Comparison of ENCODE assay signal across 16 cellular contexts in the genomic region with DNA sequence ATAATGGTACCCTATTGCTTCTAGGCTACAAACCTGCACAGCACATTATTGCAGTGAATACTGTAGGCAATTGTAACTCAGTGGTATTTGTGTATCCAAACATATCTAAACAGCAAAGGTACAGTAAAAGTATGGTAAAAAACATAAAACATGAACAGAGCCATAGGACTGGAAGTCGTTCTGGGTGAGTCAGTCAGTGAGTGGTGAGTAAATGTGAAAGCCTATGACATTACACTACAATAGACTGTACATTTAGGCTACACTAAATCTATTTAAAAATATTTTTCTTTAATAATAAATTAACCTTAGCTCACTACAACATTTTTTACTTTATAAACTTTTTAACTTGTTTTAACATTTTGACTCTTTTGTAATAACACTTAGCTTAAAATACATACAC.
"Had no signal": no experiment of that assay in that cellular context is flagged by ENCODE, and none has a peak within 500 bp of the region (broad histone marks: within the 10 kb centered on the region; RNA-seq: fewer than 3 reads in every experiment).

No MANE protein-coding gene starts in this region.

- H3K4me3 ChIP-seq: right atrium auricular region, suprapubic skin had no signal

- H3K27me3 ChIP-seq: right atrium auricular region, suprapubic skin had no signal

- DNase-seq: activated CD4-positive, alpha-beta T cell treated with anti-CD3 and anti-CD28 coated beads, Interleukin-2, amount 50 U/mL, for 48 hours; activated CD4-positive, CD25-positive, alpha-beta regulatory T cell treated with anti-CD3 and anti-CD28 coated beads, Interleukin-2, amount 50 U/mL, for 72 hours; activated CD8-positive, alpha-beta memory T cell treated with anti-CD3 and anti-CD28 coated beads, Interleukin-2, amount 50 U/mL, for 4 hours; immature natural killer cell; occipital lobe; SK-N-SH; stimulated activated CD4-positive, alpha-beta T cell treated with anti-CD3 and anti-CD28 coated beads, Interleukin-4, amount 100 ng/mL, for 1 hour; stimulated activated naive CD4-positive, alpha-beta T cell treated with Interleukin-2 at 50 U/mL for 16 hours; T-helper 1 cell; T1000; trophoblast cell had no signal

- H3K4me3 Mint-ChIP-seq: immature natural killer cell, nephron had no signal

- H3K9ac ChIP-seq: SK-N-SH had no signal

- H3K36me3 ChIP-seq: right atrium auricular region, suprapubic skin had no signal

- H3K27ac Mint-ChIP-seq: immature natural killer cell, nephron, progenitor cell of endocrine pancreas had no signal

- H3K27ac ChIP-seq: right atrium auricular region, suprapubic skin had no signal

- H3K4me1 Mint-ChIP-seq: immature natural killer cell, nephron had no signal

- H3K9me3 ChIP-seq: SK-N-SH, suprapubic skin had no signal

- H3K36me3 Mint-ChIP-seq: immature natural killer cell had no signal

- H3K4me1 ChIP-seq: suprapubic skin had no signal

- H3K4me2 ChIP-seq: SK-N-SH had no signal

- FAIRE-seq: astrocyte had no signal
